ENCODE assay signal across 10 cellular contexts in genomic region chr11:44899959-44900358, GRCh38.
DNase-seq lines count a peak whose midpoint lies in the region; ATAC-seq and TF ChIP-seq lines count a peak whose summit lies in the region.
"Had no signal": no experiment of that assay in that cellular context is flagged by ENCODE, and none has a peak within 500 bp of the region (broad histone marks: within the 10 kb centered on the region; RNA-seq: fewer than 3 reads in every experiment).

No MANE protein-coding gene starts in this region.

- H3K9me3 Mint-ChIP-seq in T-helper 2 cell treated with Interferon-gamma antibody and Interleukin-4, amounts not matched to agents 5 μg/mL and 100 μg/mL, for 36 hours, result no peaks in the 10 kb centered on the region

- H3K4me3 ChIP-seq in NT2/D1 (ENCODE audit: insufficient read length, low read depth) (no peak overlapping the region), cardiac fibroblast (replicated peaks in 1 of 2; ENCODE audit: low read depth in 2 of 2, low read length in 2 of 2) (no peak overlapping the region)
- H3K4me3 ChIP-seq: BLaER1, lung had no signal

- no peaks in the 10 kb centered on the region for H3K27me3 ChIP-seq in NT2/D1 (ENCODE audit: insufficient read depth, insufficient read length)
- H3K27me3 ChIP-seq: BLaER1 had no signal

- H3K36me3 ChIP-seq in NT2/D1 (ENCODE audit: insufficient read depth, insufficient read length, low read length), result peaks cover 43% of the 10 kb centered on the region
- H3K36me3 ChIP-seq: BLaER1 had no signal

- no peaks in the 10 kb centered on the region for H3K36me3 Mint-ChIP-seq in T-helper 2 cell treated with Interferon-gamma antibody and Interleukin-4, amounts not matched to agents 5 μg/mL and 100 μg/mL, for 36 hours (ENCODE audit: low read depth)

- H3K9me3 ChIP-seq in NT2/D1 (ENCODE audit: insufficient read depth, low read length), result peaks cover 16% of the 10 kb centered on the region; the same call in 1 of the 2 replicates

- no peak overlapping the region for H3K4me3 Mint-ChIP-seq in T-helper 2 cell treated with Interferon-gamma antibody and Interleukin-4, amounts not matched to agents 5 μg/mL and 100 μg/mL, for 36 hours

- DNase-seq in T-helper 2 cell (peak in 3 of 5 experiments; percentile 16 to 48 (median 21)), NT2/D1 (ENCODE audit: low read depth, low spot score) (peak; percentile 71), cardiac fibroblast (ENCODE audit: low read depth in 2 of 2) (peak; percentile 70 to 75), cerebellar nuclear complex (lab: John Stamatoyannopoulos, UW) (no peak)
- no peak for DNase-seq in T-helper 2 cell treated with Interferon-gamma antibody and Interleukin-4, amounts not matched to agents 5 μg/mL and 100 μg/mL, for 36 hours (ENCODE audit: low spot score)
- DNase-seq in stimulated activated CD4-positive, alpha-beta T cell treated with anti-CD3 and anti-CD28 coated beads, Interleukin-1b, Interleukin-23, amount 100 ng/mL, for 24 hours (ENCODE audit: low read depth in 4 of 4, low spot score in 1 of 4), result peak in 3 of 4 experiments; percentile 21 to 22 (median 21)

- H3K4me1 ChIP-seq in NT2/D1 (ENCODE audit: insufficient read depth, insufficient read length), result peaks cover 12% of the 10 kb centered on the region

- TF ChIP-seq CTCF in cardiac fibroblast (IDR thresholded peaks at IDR 0.05; ENCODE audit: low read depth, low read length), result no peak

- no peak for ATAC-seq in HG03045 (IDR thresholded peaks at IDR 0.05; ENCODE audit: unreplicated experiment)
- ATAC-seq in GM18909 (IDR thresholded peaks at IDR 0.05; ENCODE audit: poor library complexity, unreplicated experiment), result no peak

- no peak overlapping the region for H3K9ac ChIP-seq in NT2/D1 (ENCODE audit: insufficient read length, low read depth)
- H3K9ac ChIP-seq: BLaER1 had no signal

- H3K4me1 Mint-ChIP-seq in T-helper 2 cell treated with Interferon-gamma antibody and Interleukin-4, amounts not matched to agents 5 μg/mL and 100 μg/mL, for 36 hours (ENCODE audit: low read depth), result no peaks in the 10 kb centered on the region

- H3K27ac Mint-ChIP-seq in T-helper 2 cell treated with Interferon-gamma antibody and Interleukin-4, amounts not matched to agents 5 μg/mL and 100 μg/mL, for 36 hours, result no peak overlapping the region

- H3K27me3 Mint-ChIP-seq in T-helper 2 cell treated with Interferon-gamma antibody and Interleukin-4, amounts not matched to agents 5 μg/mL and 100 μg/mL, for 36 hours (ENCODE audit: low read depth), result no peaks in the 10 kb centered on the region

Comparison
In these comparisons a context has a peak if more than half of its experiments do, and no peak if none do; other contexts are left out.
1. DNase-seq: peak in T-helper 2 cell (3 of 5), NT2/D1 (single experiment), cardiac fibroblast (2 of 2) and stimulated activated CD4-positive, alpha-beta T cell treated with anti-CD3 and anti-CD28 coated beads, Interleukin-1b, Interleukin-23, amount 100 ng/mL, for 24 hours (3 of 4); none in T-helper 2 cell treated with Interferon-gamma antibody and Interleukin-4, amounts not matched to agents 5 μg/mL and 100 μg/mL, for 36 hours (single experiment) and cerebellar nuclear complex (0 of 2).